15 cellular contexts compared by ENCODE assay signal in the genomic region with DNA sequence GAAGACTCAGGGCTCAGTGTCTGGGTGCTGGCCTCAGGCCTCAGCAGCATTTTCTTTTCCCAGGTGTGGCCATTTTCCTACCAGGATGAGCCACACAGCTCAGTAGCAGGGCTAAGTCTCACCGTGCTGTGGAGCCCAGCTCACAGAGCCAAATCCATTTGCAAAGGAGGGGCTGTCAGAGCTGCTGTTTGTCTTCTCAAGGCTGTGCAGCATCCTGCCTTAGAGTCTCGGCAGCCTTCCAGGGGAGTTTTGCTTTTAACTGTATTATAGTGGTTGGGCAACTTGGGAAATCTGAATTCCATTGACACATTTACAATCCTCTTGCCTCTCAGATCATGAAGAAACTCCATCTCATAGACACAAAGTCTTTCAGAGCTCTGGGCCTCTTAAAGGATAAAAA.
DNase-seq lines count a peak whose midpoint lies in the region; TF ChIP-seq lines count a peak whose summit lies in the region.
"Had no signal": no experiment of that assay in that cellular context is flagged by ENCODE, and none has a peak within 500 bp of the region (broad histone marks: within the 10 kb centered on the region; RNA-seq: fewer than 3 reads in every experiment).

No MANE protein-coding gene starts in this region.

- H3K9ac ChIP-seq in adipocyte (ENCODE audit: low read length) (no peak overlapping the region), MM.1S (ENCODE audit: low read length) (no peak overlapping the region)
- H3K9ac ChIP-seq: KMS-11 had no signal

- no peaks in the 10 kb centered on the region for H3K79me2 ChIP-seq in MM.1S (ENCODE audit: low read length)

- H3K36me3 ChIP-seq in adipocyte (ENCODE audit: control insufficient read depth, insufficient read depth, low read length, severe bottlenecking) = no peaks in the 10 kb centered on the region
- H3K36me3 ChIP-seq in MM.1S (replicated peaks; ENCODE audit: insufficient read depth, low read length) = no peaks in the 10 kb centered on the region
- H3K36me3 ChIP-seq: vagina had no signal

- H3K27me3 ChIP-seq in adipocyte (replicated peaks; ENCODE audit: control insufficient read depth, insufficient read depth, low read length) = no peaks in the 10 kb centered on the region
- H3K27me3 ChIP-seq in MM.1S (replicated peaks; ENCODE audit: insufficient read depth, low read length) = no peaks in the 10 kb centered on the region
- H3K27me3 ChIP-seq: vagina had no signal

- H2AFZ ChIP-seq in MM.1S (ENCODE audit: low read length) = no peak overlapping the region

- DNase-seq in GM03348 (ENCODE audit: low spot score) = peak; percentile 77
- DNase-seq in adipocyte (ENCODE audit: low read depth) = peak; percentile 66
- DNase-seq in fibroblast of mammary gland (ENCODE audit: low read depth) = peak; percentile 88
- DNase-seq in renal cortical epithelial cell (ENCODE audit: low read depth) = peak; percentile 79
- DNase-seq in HPDE6-E6E7 (ENCODE audit: extremely low spot score) = no peak
- DNase-seq in T1000 (lab: John Stamatoyannopoulos, UW) = no peak
- DNase-seq in H4 (ENCODE audit: low spot score) = no peak
- no peak for DNase-seq in MM.1S
- DNase-seq: activated B cell treated with CpG ODN at 0.5 μM for 24 hours; CD4-positive, CD25-positive, alpha-beta regulatory T cell; effector CD4-positive, alpha-beta T cell; left colon; mucosa of descending colon had no signal

- H3K4me1 ChIP-seq in adipocyte (ENCODE audit: control insufficient read depth, insufficient read depth, low read length) = peaks cover 49% of the 10 kb centered on the region
- no peaks in the 10 kb centered on the region for H3K4me1 ChIP-seq in MM.1S (ENCODE audit: low read length)
- H3K4me1 ChIP-seq: vagina had no signal

- H3K4me3 ChIP-seq in adipocyte (ENCODE audit: low read length) = no peak overlapping the region
- no peak overlapping the region for H3K4me3 ChIP-seq in fibroblast of mammary gland (ENCODE audit: control insufficient read depth, low read depth, low read length)
- no peak overlapping the region for H3K4me3 ChIP-seq in MM.1S (ENCODE audit: low read length)
- H3K4me3 ChIP-seq: mucosa of descending colon, vagina had no signal

- H4K20me1 ChIP-seq in MM.1S (ENCODE audit: insufficient read depth, low read length) = no peaks in the 10 kb centered on the region

- TF ChIP-seq CTCF in fibroblast of mammary gland (conservative IDR thresholded peaks at IDR 0.05; ENCODE audit: control insufficient read depth, insufficient read depth, low read depth, low read length) (no peak), MM.1S (IDR thresholded peaks at IDR 0.05; ENCODE audit: low read length) (no peak)

- no peak overlapping the region for H3K27ac ChIP-seq in MM.1S (ENCODE audit: low read length)
- H3K27ac ChIP-seq: KMS-11, vagina had no signal

- no peaks in the 10 kb centered on the region for H3F3A ChIP-seq in MM.1S (ENCODE audit: insufficient read depth, low read length)

- H3K9me2 ChIP-seq in MM.1S (replicated peaks; ENCODE audit: insufficient read depth, low read length) = no peaks in the 10 kb centered on the region

- no peak overlapping the region for H3K4me2 ChIP-seq in MM.1S (ENCODE audit: low read depth, low read length)
- H3K4me2 ChIP-seq: KMS-11 had no signal

- H3K9me3 ChIP-seq in adipocyte (ENCODE audit: control insufficient read depth, low read length) = no peaks in the 10 kb centered on the region
- H3K9me3 ChIP-seq in MM.1S (replicated peaks; ENCODE audit: insufficient read depth, low read length) = no peaks in the 10 kb centered on the region
- H3K9me3 ChIP-seq: mucosa of descending colon, vagina had no signal

Comparison
In these comparisons a context has a peak if more than half of its experiments do, and no peak if none do; other contexts are left out.
1. DNase-seq: peak in GM03348 (single experiment), adipocyte (single experiment), fibroblast of mammary gland (single experiment) and renal cortical epithelial cell (single experiment); none in HPDE6-E6E7 (single experiment), T1000 (single experiment), H4 (single experiment) and MM.1S (single experiment).